Comparison of ENCODE assay signal across 7 cellular contexts in the genomic region with DNA sequence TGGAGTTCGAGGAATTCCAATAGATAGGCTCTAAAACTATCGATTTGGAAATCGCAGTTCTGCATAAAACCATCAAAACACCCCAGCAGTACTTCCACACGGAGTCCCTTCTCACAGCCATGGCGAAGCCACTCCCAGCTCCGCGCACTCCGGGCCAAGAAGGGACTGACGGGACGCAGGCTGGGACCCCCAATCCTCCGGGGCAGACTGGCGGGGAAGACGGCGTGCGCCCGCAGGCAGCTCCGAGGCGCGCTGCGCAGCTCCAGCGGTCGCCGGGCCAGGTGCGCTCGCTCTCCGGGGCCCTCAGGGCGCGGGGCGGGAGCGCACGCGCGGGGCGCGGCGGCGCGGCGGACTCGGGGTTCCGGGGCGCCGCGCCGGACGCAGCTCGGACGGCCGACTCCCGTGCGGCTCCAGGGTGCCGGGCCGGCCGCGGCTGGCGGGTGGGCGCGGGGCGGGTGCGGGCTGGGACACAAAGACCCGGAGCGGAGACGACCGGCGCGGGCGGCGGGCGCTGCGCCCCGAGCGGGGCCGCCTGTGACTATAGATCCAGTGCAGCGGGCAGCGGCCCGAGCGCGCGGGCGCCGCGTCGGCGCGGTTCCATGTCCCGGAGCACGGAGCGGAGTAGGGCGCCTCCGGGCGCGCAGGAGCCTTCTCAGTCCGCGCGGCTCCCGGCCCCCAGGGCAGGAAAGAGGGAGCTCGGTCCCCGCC. TPM values are rescaled to one million over a fixed set of nuclear protein-coding genes. Genes with fewer than 3 reads are reported as not detected.
A peak's percentile ranks its signal among the peaks of the same experiment; 100 is the strongest.
DNase-seq lines count a peak whose midpoint lies in the region; ATAC-seq and TF ChIP-seq lines count a peak whose summit lies in the region.

No MANE protein-coding gene starts in this region.

- no peaks in the 10 kb centered on the region for H3K9me2 ChIP-seq in GM23338 (ENCODE audit: insufficient read depth)

- 1% methylated on average over 78 to 97 of the region's 98 CpGs for WGBS in heart right ventricle, 2 donors

- H3K79me2 ChIP-seq in GM23338 (replicated peaks; ENCODE audit: insufficient read depth) = peaks cover 31% of the 10 kb centered on the region

- no peaks in the 10 kb centered on the region for H3K9me3 ChIP-seq in heart right ventricle

- H3K27me3 ChIP-seq in GM23338 (ENCODE audit: insufficient read depth) (peaks cover 29% of the 10 kb centered on the region), heart right ventricle (peaks cover 0 to 53% (median 0%) of the 10 kb centered on the region in 7 donors)

- no peaks in the 10 kb centered on the region; the same call in 2 of the 3 replicates for H3K9me3 Mint-ChIP-seq in GM23338
- no peaks in the 10 kb centered on the region for H3K9me3 Mint-ChIP-seq in activated naive CD4-positive, alpha-beta T cell treated with anti-CD3 and anti-CD28 coated beads, Interleukin-2, amount 50 U/mL, for 24 hours

- H3K27ac ChIP-seq in GM23338 (ENCODE audit: low read depth) = no peak overlapping the region
- peak overlapping the region; percentile 54 to 92 (median 84) for H3K27ac ChIP-seq in heart right ventricle

- H3K4me1 ChIP-seq in GM23338 (ENCODE audit: insufficient read depth) (peaks cover 42% of the 10 kb centered on the region), heart right ventricle (peaks cover 0 to 47% (median 21%) of the 10 kb centered on the region in 9 donors)

- peak overlapping the region; percentile 58 for H3K4me3 ChIP-seq in GM23338
- H3K4me3 ChIP-seq in heart right ventricle = peak overlapping the region; percentile 53 to 87 (median 72)

- peaks cover 21% of the 10 kb centered on the region for H3K27me3 Mint-ChIP-seq in GM23338 (ENCODE audit: insufficient read depth, low read depth, poor library complexity)
- peaks cover 20% of the 10 kb centered on the region for H3K27me3 Mint-ChIP-seq in activated naive CD4-positive, alpha-beta T cell treated with anti-CD3 and anti-CD28 coated beads, Interleukin-2, amount 50 U/mL, for 24 hours

- no peaks in the 10 kb centered on the region; the same call in 2 of the 3 replicates for H3K36me3 Mint-ChIP-seq in GM23338 (ENCODE audit: low read depth)
- H3K36me3 Mint-ChIP-seq in activated naive CD4-positive, alpha-beta T cell treated with anti-CD3 and anti-CD28 coated beads, Interleukin-2, amount 50 U/mL, for 24 hours = no peaks in the 10 kb centered on the region

- TF ChIP-seq CTCF in GM23338 (conservative IDR thresholded peaks at IDR 0.05; ENCODE audit: low read depth in 2 of 2) (no peak), heart right ventricle (IDR thresholded peaks at IDR 0.05) (no peak)

- no peak overlapping the region for H3K27ac Mint-ChIP-seq in GM23338
- H3K27ac Mint-ChIP-seq in activated naive CD4-positive, alpha-beta T cell treated with anti-CD3 and anti-CD28 coated beads, Interleukin-2, amount 50 U/mL, for 24 hours = no peak overlapping the region

- ATAC-seq in GM18502 (IDR thresholded peaks at IDR 0.05; ENCODE audit: poor library complexity, unreplicated experiment) (peak; percentile 33), GM23338 (peak; percentile 2), heart right ventricle (peak in 2 of 8 donors; percentile 3 to 14)

- H3K36me3 ChIP-seq in GM23338 (ENCODE audit: insufficient read depth) = no peaks in the 10 kb centered on the region
- peaks cover 0 to 9% (median 0%) of the 10 kb centered on the region in 9 donors for H3K36me3 ChIP-seq in heart right ventricle

- intact Hi-C loops in heart right ventricle (cut with DNase I) = loop anchor here in 8 of 10 donors (5.0 to 10.0 kb wide), 16 partner anchors 38 to 1963 kb away; no protein-coding TSS in a partner anchor

- no peak overlapping the region for H2AFZ ChIP-seq in GM23338

- in situ Hi-C loops in G401 (cut with HindIII; ENCODE audit: low sequenced_read_pairs) = no loop called here

- no peaks in the 10 kb centered on the region for H3F3A ChIP-seq in GM23338 (replicated peaks; ENCODE audit: low read depth)

- 0 out of 2 replicates have a peak, but pooled peaks cover 13% of the 10 kb centered on the region for H4K20me1 ChIP-seq in GM23338 (replicated peaks; ENCODE audit: insufficient read depth)

- H3K4me3 Mint-ChIP-seq in GM23338 = peak overlapping the region; percentile 85
- H3K4me3 Mint-ChIP-seq in activated naive CD4-positive, alpha-beta T cell treated with anti-CD3 and anti-CD28 coated beads, Interleukin-2, amount 50 U/mL, for 24 hours = peak overlapping the region; percentile 84

- DNase-seq in GM23338 (ENCODE audit: low spot score) (peak; percentile 35), M059J (ENCODE audit: low read depth) (peak; percentile 19), heart right ventricle (peak in 1 of 2 donors; percentile 26), retina (peak; percentile 72), G401 (ENCODE audit: low spot score) (no peak)

- H3K4me1 Mint-ChIP-seq in GM23338 = peaks cover 40% of the 10 kb centered on the region
- H3K4me1 Mint-ChIP-seq in activated naive CD4-positive, alpha-beta T cell treated with anti-CD3 and anti-CD28 coated beads, Interleukin-2, amount 50 U/mL, for 24 hours = peaks cover 20% of the 10 kb centered on the region

- H3K4me2 ChIP-seq in GM23338 = peak overlapping the region; percentile 78

TF ChIP-seq in GM23338, 12 proteins besides CTCF, POLR2A, EP300 and RAD21 (continues in another document):
- TF ChIP-seq, protein P1, sequence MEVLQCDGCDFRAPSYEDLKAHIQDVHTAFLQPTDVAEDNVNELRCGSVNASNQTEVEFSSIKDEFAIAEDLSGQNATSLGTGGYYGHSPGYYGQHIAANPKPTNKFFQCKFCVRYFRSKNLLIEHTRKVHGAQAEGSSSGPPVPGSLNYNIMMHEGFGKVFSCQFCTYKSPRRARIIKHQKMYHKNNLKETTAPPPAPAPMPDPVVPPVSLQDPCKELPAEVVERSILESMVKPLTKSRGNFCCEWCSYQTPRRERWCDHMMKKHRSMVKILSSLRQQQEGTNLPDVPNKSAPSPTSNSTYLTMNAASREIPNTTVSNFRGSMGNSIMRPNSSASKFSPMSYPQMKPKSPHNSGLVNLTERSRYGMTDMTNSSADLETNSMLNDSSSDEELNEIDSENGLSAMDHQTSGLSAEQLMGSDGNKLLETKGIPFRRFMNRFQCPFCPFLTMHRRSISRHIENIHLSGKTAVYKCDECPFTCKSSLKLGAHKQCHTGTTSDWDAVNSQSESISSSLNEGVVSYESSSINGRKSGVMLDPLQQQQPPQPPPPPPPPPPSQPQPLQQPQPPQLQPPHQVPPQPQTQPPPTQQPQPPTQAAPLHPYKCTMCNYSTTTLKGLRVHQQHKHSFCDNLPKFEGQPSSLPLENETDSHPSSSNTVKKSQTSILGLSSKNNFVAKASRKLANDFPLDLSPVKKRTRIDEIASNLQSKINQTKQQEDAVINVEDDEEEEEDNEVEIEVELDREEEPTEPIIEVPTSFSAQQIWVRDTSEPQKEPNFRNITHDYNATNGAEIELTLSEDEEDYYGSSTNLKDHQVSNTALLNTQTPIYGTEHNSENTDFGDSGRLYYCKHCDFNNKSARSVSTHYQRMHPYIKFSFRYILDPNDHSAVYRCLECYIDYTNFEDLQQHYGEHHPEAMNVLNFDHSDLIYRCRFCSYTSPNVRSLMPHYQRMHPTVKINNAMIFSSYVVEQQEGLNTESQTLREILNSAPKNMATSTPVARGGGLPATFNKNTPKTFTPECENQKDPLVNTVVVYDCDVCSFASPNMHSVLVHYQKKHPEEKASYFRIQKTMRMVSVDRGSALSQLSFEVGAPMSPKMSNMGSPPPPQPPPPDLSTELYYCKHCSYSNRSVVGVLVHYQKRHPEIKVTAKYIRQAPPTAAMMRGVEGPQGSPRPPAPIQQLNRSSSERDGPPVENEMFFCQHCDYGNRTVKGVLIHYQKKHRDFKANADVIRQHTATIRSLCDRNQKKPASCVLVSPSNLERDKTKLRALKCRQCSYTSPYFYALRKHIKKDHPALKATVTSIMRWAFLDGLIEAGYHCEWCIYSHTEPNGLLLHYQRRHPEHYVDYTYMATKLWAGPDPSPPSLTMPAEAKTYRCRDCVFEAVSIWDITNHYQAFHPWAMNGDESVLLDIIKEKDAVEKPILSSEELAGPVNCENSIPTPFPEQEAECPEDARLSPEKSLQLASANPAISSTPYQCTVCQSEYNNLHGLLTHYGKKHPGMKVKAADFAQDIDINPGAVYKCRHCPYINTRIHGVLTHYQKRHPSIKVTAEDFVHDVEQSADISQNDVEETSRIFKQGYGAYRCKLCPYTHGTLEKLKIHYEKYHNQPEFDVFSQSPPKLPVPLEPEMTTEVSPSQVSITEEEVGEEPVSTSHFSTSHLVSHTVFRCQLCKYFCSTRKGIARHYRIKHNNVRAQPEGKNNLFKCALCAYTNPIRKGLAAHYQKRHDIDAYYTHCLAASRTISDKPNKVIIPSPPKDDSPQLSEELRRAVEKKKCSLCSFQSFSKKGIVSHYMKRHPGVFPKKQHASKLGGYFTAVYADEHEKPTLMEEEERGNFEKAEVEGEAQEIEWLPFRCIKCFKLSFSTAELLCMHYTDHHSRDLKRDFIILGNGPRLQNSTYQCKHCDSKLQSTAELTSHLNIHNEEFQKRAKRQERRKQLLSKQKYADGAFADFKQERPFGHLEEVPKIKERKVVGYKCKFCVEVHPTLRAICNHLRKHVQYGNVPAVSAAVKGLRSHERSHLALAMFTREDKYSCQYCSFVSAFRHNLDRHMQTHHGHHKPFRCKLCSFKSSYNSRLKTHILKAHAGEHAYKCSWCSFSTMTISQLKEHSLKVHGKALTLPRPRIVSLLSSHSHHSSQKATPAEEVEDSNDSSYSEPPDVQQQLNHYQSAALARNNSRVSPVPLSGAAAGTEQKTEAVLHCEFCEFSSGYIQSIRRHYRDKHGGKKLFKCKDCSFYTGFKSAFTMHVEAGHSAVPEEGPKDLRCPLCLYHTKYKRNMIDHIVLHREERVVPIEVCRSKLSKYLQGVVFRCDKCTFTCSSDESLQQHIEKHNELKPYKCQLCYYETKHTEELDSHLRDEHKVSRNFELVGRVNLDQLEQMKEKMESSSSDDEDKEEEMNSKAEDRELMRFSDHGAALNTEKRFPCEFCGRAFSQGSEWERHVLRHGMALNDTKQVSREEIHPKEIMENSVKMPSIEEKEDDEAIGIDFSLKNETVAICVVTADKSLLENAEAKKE (CRISPR knock-in tag; IDR thresholded peaks at IDR 0.05) = no peak
- TF ChIP-seq POLR2AphosphoS5 (IDR thresholded peaks at IDR 0.05; ENCODE audit: low read depth) = no peak
- no peak for TF ChIP-seq EZH2 (IDR thresholded peaks at IDR 0.05; ENCODE audit: low read depth, unreplicated experiment)

RNA-seq across cellular contexts. Expression of a gene that starts 0.5 kb away (rescaled TPM):
- 8.3 and 10.9 TPM in 2 replicates for total RNA-seq in GM23338 (2014; rRNA removed; shearing (Covaris generic))
- 5.5 and 5.7 TPM in 2 replicates for polyA plus RNA-seq in GM23338 (2016; fragmentation: Nextera tagmentation; extraction: Ambion mirVana)
- 16.9 and 32.2 TPM in 2 replicates for total RNA-seq in M059J (2014; rRNA removed; shearing (Covaris generic))
- 10 to 100 TPM in 9 of 10 donors, 1 to 10 TPM in 1; 9.7 to 21.1 (median 14.8) TPM for total RNA-seq in heart right ventricle
- 10 to 100 TPM; 11.8 to 14.1 TPM for polyA plus RNA-seq in heart right ventricle
- 0.74 and 2.7 TPM in 2 replicates for total RNA-seq in G401 (2014; rRNA removed; shearing (Covaris generic))

RNA-seq across cellular contexts. Expression of a gene that starts 32.9 kb away (rescaled TPM):
- total RNA-seq in GM23338 (2014; rRNA removed; shearing (Covaris generic)) = 92.2 and 108 TPM in 2 replicates
- polyA plus RNA-seq in GM23338 (2016; fragmentation: Nextera tagmentation; extraction: Ambion mirVana) (159 and 166 TPM in 2 replicates), heart right ventricle (100 to 1,000 TPM in 1 of 2 donors, 10 to 100 TPM in 1; 28.3 to 148 TPM)
- 7.0 and 15.2 TPM in 2 replicates for total RNA-seq in M059J (2014; rRNA removed; shearing (Covaris generic))
- 10 to 100 TPM; 19.1 to 42.2 (median 29.6) TPM for total RNA-seq in heart right ventricle
- total RNA-seq in G401 (2014; rRNA removed; shearing (Covaris generic)) = 38.3 and 83.7 TPM in 2 replicates
